ENCODE assay signal across 8 cellular contexts in the genomic region with DNA sequence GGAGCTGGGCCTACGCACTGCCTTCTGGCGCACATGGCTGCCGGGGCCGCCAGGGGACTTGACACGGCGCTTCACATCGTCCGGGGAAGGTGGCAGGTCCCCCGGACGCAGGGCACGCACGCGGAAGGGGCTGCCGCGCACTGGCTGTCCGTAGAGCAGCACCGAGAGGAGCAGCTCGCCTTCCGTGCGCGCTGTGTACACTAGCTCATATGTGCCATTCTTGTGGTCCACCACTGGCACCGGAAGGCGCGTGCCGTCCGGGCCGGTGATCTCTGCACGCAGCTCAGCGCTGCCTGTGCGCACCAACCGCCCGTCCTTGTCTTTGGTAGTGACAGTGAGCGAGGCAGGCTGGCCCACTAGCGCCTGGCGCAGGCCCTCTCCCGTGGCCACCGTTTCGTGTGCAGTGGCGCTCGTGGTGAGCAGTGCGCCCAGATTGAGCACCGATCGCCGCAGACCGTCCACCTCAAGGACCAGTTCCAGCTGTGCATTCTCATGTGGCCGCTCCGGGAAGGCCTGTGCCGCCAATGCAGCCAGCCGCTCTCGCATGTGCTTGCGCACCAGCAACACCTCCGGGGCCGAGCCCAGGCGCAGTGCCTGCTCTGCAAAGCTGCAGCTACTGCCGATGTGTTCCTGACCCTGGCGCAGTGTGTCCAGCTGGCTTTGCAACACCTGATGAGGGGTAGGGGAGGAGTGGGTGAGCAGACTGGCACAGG.
"Had no signal": no experiment of that assay in that cellular context is flagged by ENCODE, and none has a peak within 500 bp of the region (broad histone marks: within the 10 kb centered on the region; RNA-seq: fewer than 3 reads in every experiment).

No MANE protein-coding gene starts in this region.

- DNase-seq: H9, HCEC 1CT, IMR-90 had no signal

- ATAC-seq: GM23338, K562 had no signal

- H3K4me2 ChIP-seq: GM23338 had no signal

- H3K4me3 ChIP-seq: GM23338, K562 had no signal

- H2AFZ ChIP-seq: GM23338 had no signal

- FAIRE-seq: H1, H54, HTR-8/SVneo, K562 had no signal
